In the genomic region with DNA sequence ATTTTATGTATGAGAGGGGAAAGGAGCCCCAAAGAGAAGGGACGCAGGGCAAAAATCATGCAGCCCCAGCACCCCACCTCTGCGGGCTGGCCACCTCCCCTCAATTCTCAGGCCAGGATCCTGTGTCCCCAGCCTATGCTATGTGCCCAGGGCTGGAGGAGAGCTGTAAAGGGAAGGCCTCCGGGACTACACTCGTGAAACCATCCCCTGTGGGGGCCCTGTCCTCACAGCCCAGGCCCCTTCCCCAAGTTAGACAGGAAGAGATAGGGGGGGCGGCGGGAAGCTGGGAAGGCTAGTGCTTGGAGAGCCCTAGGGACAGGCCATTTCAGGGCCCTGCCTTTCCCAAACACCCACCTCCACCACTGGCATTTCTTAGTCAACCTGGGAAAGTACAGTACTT, we compare ENCODE assay signal across 10 cellular contexts. TPM values are rescaled to one million over a fixed set of nuclear protein-coding genes. Genes with fewer than 3 reads are reported as not detected.
DNase-seq lines count a peak whose midpoint lies in the region; ATAC-seq and TF ChIP-seq lines count a peak whose summit lies in the region.
"Had no signal": no experiment of that assay in that cellular context is flagged by ENCODE, and none has a peak within 500 bp of the region (broad histone marks: within the 10 kb centered on the region; RNA-seq: fewer than 3 reads in every experiment).

No MANE protein-coding gene starts in this region.

- peaks cover 40% of the 10 kb centered on the region for H3K27me3 Mint-ChIP-seq in CD4-positive, CD25-positive, alpha-beta regulatory T cell

- H3K4me1 ChIP-seq in CD4-positive, CD25-positive, alpha-beta regulatory T cell (ENCODE audit: control insufficient read depth, insufficient read depth, low read length, poor library complexity, severe bottlenecking) = peaks cover 30% of the 10 kb centered on the region
- H3K4me1 ChIP-seq in hepatocyte (ENCODE audit: insufficient read depth) (peaks cover 13% of the 10 kb centered on the region), rectal smooth muscle tissue (ENCODE audit: control insufficient read depth, insufficient read depth, low read length) (no peaks in the 10 kb centered on the region)

- no peak overlapping the region for H2AFZ ChIP-seq in hepatocyte

- H3K9me3 ChIP-seq in CD4-positive, CD25-positive, alpha-beta regulatory T cell (ENCODE audit: control insufficient read depth in 2 of 2, low read length in 2 of 2) = no peaks in the 10 kb centered on the region
- no peaks in the 10 kb centered on the region for H3K9me3 ChIP-seq in hepatocyte (ENCODE audit: low read depth)

- H3K36me3 Mint-ChIP-seq in CD4-positive, CD25-positive, alpha-beta regulatory T cell = peaks cover 24% of the 10 kb centered on the region

- no peak overlapping the region for H3K4me3 ChIP-seq in CD4-positive, CD25-positive, alpha-beta regulatory T cell (ENCODE audit: low read depth, low read length)
- H3K4me3 ChIP-seq in hepatocyte = no peak overlapping the region
- no peak overlapping the region for H3K4me3 ChIP-seq in rectal smooth muscle tissue (ENCODE audit: low read length)

- no peak overlapping the region for H3K27ac ChIP-seq in CD4-positive, CD25-positive, alpha-beta regulatory T cell (ENCODE audit: insufficient read depth, low read length, poor library complexity, severe bottlenecking)
- H3K27ac ChIP-seq in RWPE1 = peak overlapping the region; percentile 68
- peak overlapping the region; percentile 37 for H3K27ac ChIP-seq in hepatocyte
- peak overlapping the region; percentile 37 for H3K27ac ChIP-seq in rectal smooth muscle tissue (ENCODE audit: low read depth, low read length)

- peaks cover 32% of the 10 kb centered on the region for H3K36me3 ChIP-seq in CD4-positive, CD25-positive, alpha-beta regulatory T cell (ENCODE audit: control insufficient read depth, insufficient read depth, low read length)
- H3K36me3 ChIP-seq in hepatocyte (replicated peaks; ENCODE audit: insufficient read depth, low read depth) (no peaks in the 10 kb centered on the region), rectal smooth muscle tissue (ENCODE audit: control insufficient read depth, insufficient read depth, low read length) (peaks cover 28% of the 10 kb centered on the region)

- CTCF ChIA-PET in RWPE1 (lab: Yijun Ruan, JAX) = no interaction called here

- TF ChIP-seq CTCF in RWPE1 (conservative IDR thresholded peaks at IDR 0.05; ENCODE audit: low read depth) (no peak), hepatocyte (IDR thresholded peaks at IDR 0.05; ENCODE audit: poor library complexity) (no peak)

- peak overlapping the region in 3 of 4 donors; percentile 50 to 66 (median 56) for H3K4me3 Mint-ChIP-seq in CD4-positive, CD25-positive, alpha-beta regulatory T cell

- peak overlapping the region; percentile 93 for H3K4me2 ChIP-seq in hepatocyte

- POLR2A ChIA-PET in RWPE1 (lab: Yijun Ruan, JAX; ENCODE audit: low non-redundant PET) = interaction anchor here (0.9 kb wide), 1 partner anchor 222 kb away, joined by 3 read pairs; no protein-coding TSS in a partner anchor

- H3K27ac Mint-ChIP-seq in CD4-positive, CD25-positive, alpha-beta regulatory T cell = peak overlapping the region in 1 of 3 donors; percentile 32

- H3K27me3 ChIP-seq in CD4-positive, CD25-positive, alpha-beta regulatory T cell (ENCODE audit: control insufficient read depth, insufficient read depth, low read length) = peaks cover 12% of the 10 kb centered on the region
- H3K27me3 ChIP-seq in hepatocyte (peaks cover 20% of the 10 kb centered on the region), rectal smooth muscle tissue (ENCODE audit: control insufficient read depth, insufficient read depth, low read length) (peaks cover 13% of the 10 kb centered on the region)

- H4K20me1 ChIP-seq in hepatocyte (ENCODE audit: insufficient read depth, poor library complexity, severe bottlenecking) = peaks cover 16% of the 10 kb centered on the region

- 75% methylated on average over 6 of the region's 6 CpGs for WGBS in hepatocyte (ENCODE audit: low lambda C conversion rate, missing lambda C conversion rate)

- no peak overlapping the region for H3K9ac ChIP-seq in rectal smooth muscle tissue (ENCODE audit: low read length)

- no peaks in the 10 kb centered on the region for H3K9me2 ChIP-seq in hepatocyte (replicated peaks; ENCODE audit: insufficient read depth)

- peaks cover 6 to 53% (median 27%) of the 10 kb centered on the region in 4 donors for H3K4me1 Mint-ChIP-seq in CD4-positive, CD25-positive, alpha-beta regulatory T cell

- ATAC-seq in CD4-positive, CD25-positive, alpha-beta regulatory T cell (ENCODE audit: low read depth in 2 of 2) = no peak
- no peak for ATAC-seq in HG02642 (IDR thresholded peaks at IDR 0.05; ENCODE audit: poor library complexity, unreplicated experiment)

- peaks cover 16% of the 10 kb centered on the region for H3K79me2 ChIP-seq in hepatocyte

- H3K9me3 Mint-ChIP-seq in CD4-positive, CD25-positive, alpha-beta regulatory T cell = peaks cover 0 to 5% (median 0%) of the 10 kb centered on the region in 7 donors

- no peak for DNase-seq in CD4-positive, CD25-positive, alpha-beta regulatory T cell
- no peak for DNase-seq in RWPE1 (ENCODE audit: low spot score)
- no peak for DNase-seq in hepatocyte (ENCODE audit: low spot score)
- no peak for DNase-seq in iPS-NIHi11 (ENCODE audit: low spot score)
- no peak for DNase-seq in midbrain (lab: John Stamatoyannopoulos, UW)
- no peak for DNase-seq in DMS79 treated with DMSO at 0.1 percent for 48 hours (lab: John Stamatoyannopoulos, UW)
- DNase-seq: NCI-H526 treated with DMSO at 0.1 percent for 48 hours, SHP77 had no signal

RNA-seq across cellular contexts. Expression of gene COL11A2, which starts 1.4 kb away (rescaled TPM):
- 0.89 TPM for total RNA-seq in CD4-positive, CD25-positive, alpha-beta regulatory T cell
- polyA plus RNA-seq in CD4-positive, CD25-positive, alpha-beta regulatory T cell = under 1 TPM in 2 of 4 donors, not detected in 2; 0.34 to 0.43 TPM
- 2.5 and 3.0 TPM in 2 replicates for total RNA-seq in hepatocyte
- 4.2 and 4.7 TPM in 2 replicates for polyA plus RNA-seq in hepatocyte

RNA-seq across cellular contexts. Expression of gene RXRB, which starts 6.8 kb away (rescaled TPM):
- total RNA-seq in CD4-positive, CD25-positive, alpha-beta regulatory T cell = 62.6 TPM
- 1 to 10 TPM; 7.1 to 8.9 (median 7.2) TPM for polyA plus RNA-seq in CD4-positive, CD25-positive, alpha-beta regulatory T cell
- total RNA-seq in hepatocyte = 14.2 and 17.0 TPM in 2 replicates
- polyA plus RNA-seq in hepatocyte = 24.6 and 29.8 TPM in 2 replicates

RNA-seq across cellular contexts. Expression of gene SLC39A7, which starts 7.0 kb away (rescaled TPM):
- total RNA-seq in CD4-positive, CD25-positive, alpha-beta regulatory T cell = 24.1 TPM
- polyA plus RNA-seq in CD4-positive, CD25-positive, alpha-beta regulatory T cell = 10 to 100 TPM; 11.4 to 27.3 (median 20.4) TPM
- total RNA-seq in hepatocyte = 118 and 130 TPM in 2 replicates
- 46.4 and 55.0 TPM in 2 replicates for polyA plus RNA-seq in hepatocyte

RNA-seq across cellular contexts. Expression of gene HSD17B8, which starts 10.8 kb away (rescaled TPM):
- 8.8 TPM for total RNA-seq in CD4-positive, CD25-positive, alpha-beta regulatory T cell
- polyA plus RNA-seq in CD4-positive, CD25-positive, alpha-beta regulatory T cell = 10 to 100 TPM; 33.3 to 53.9 (median 41.9) TPM
- 6.0 and 7.8 TPM in 2 replicates for total RNA-seq in hepatocyte
- 11.1 and 12.9 TPM in 2 replicates for polyA plus RNA-seq in hepatocyte

RNA-seq across cellular contexts. Expression of gene RING1, which starts 14.7 kb away (rescaled TPM):
- 34.2 TPM for total RNA-seq in CD4-positive, CD25-positive, alpha-beta regulatory T cell
- 1 to 10 TPM; 4.9 to 6.3 (median 5.5) TPM for polyA plus RNA-seq in CD4-positive, CD25-positive, alpha-beta regulatory T cell
- 25.0 and 25.6 TPM in 2 replicates for total RNA-seq in hepatocyte
- 32.3 and 32.5 TPM in 2 replicates for polyA plus RNA-seq in hepatocyte
